ENCODE assay signal across 29 cellular contexts in genomic region chr4:134085525-134085924, GRCh38.
"Had no signal": no experiment of that assay in that cellular context is flagged by ENCODE, and none has a peak within 500 bp of the region (broad histone marks: within the 10 kb centered on the region; RNA-seq: fewer than 3 reads in every experiment).

No MANE protein-coding gene starts in this region.

- H3K79me2 ChIP-seq: hepatocyte had no signal

- H2AFZ ChIP-seq: hepatocyte had no signal

- H3K4me2 ChIP-seq: hepatocyte had no signal

- H3K27me3 Mint-ChIP-seq: dendritic cell treated with granulocyte-macrophage colony-stimulating factor and Interleukin-4, amounts not matched to agents 40 ng/mL and 50 ng/mL, for 4 days; effector memory CD8-positive, alpha-beta T cell had no signal

- H3K27me3 ChIP-seq: colonic mucosa, dorsolateral prefrontal cortex, esophagus muscularis mucosa, esophagus squamous epithelium, foreskin keratinocyte, gastrocnemius medialis, gastroesophageal sphincter, heart left ventricle, heart right ventricle, hepatocyte had no signal

- DNase-seq: colonic mucosa; cortex of kidney; dermis blood vessel endothelial cell; dorsolateral prefrontal cortex; effector CD4-positive, alpha-beta T cell; effector CD8-positive, alpha-beta T cell; effector memory CD4-positive, alpha-beta T cell; effector memory CD8-positive, alpha-beta T cell; endodermal cell; erythroblast; esophagus squamous epithelium; foreskin fibroblast; foreskin keratinocyte; foreskin melanocyte; gastrocnemius medialis; glutamatergic neuron; head of caudate nucleus; heart left ventricle; heart right ventricle had no signal

- FAIRE-seq: endometrium, endothelial cell of umbilical vein, frontal cortex had no signal

- H3K4me3 Mint-ChIP-seq: dendritic cell treated with granulocyte-macrophage colony-stimulating factor and Interleukin-4, amounts not matched to agents 40 ng/mL and 50 ng/mL, for 4 days; effector memory CD8-positive, alpha-beta T cell; endodermal cell had no signal

- H3K4me1 ChIP-seq: colonic mucosa, esophagus muscularis mucosa, esophagus squamous epithelium, foreskin keratinocyte, gastrocnemius medialis, gastroesophageal sphincter, heart left ventricle, heart right ventricle had no signal

- H3K36me3 ChIP-seq: colonic mucosa, esophagus muscularis mucosa, esophagus squamous epithelium, gastrocnemius medialis, gastroesophageal sphincter, heart left ventricle, heart right ventricle had no signal

- ATAC-seq: effector memory CD8-positive, alpha-beta T cell; esophagus mucosa; foreskin keratinocyte; gastrocnemius medialis; gastroesophageal sphincter; heart left ventricle; heart right ventricle had no signal

- H3K27ac ChIP-seq: colonic mucosa, coronary artery, dorsolateral prefrontal cortex, epithelial cell of prostate, esophagus muscularis mucosa, esophagus squamous epithelium, foreskin keratinocyte, gastrocnemius medialis, gastroesophageal sphincter, heart left ventricle, heart right ventricle, hepatocyte had no signal

- H3K9me3 ChIP-seq: colonic mucosa, esophagus muscularis mucosa, esophagus squamous epithelium, gastrocnemius medialis, gastroesophageal sphincter, heart left ventricle had no signal

- H3K4me3 ChIP-seq: colonic mucosa, coronary artery, dorsolateral prefrontal cortex, esophagus muscularis mucosa, esophagus squamous epithelium, gastrocnemius medialis, gastroesophageal sphincter, heart left ventricle, heart right ventricle, hepatocyte had no signal

- H3K27ac Mint-ChIP-seq: dendritic cell treated with granulocyte-macrophage colony-stimulating factor and Interleukin-4, amounts not matched to agents 40 ng/mL and 50 ng/mL, for 4 days; effector memory CD8-positive, alpha-beta T cell; endodermal cell had no signal

- H3K9me3 Mint-ChIP-seq: dendritic cell treated with granulocyte-macrophage colony-stimulating factor and Interleukin-4, amounts not matched to agents 40 ng/mL and 50 ng/mL, for 4 days had no signal
